In genomic region chr6:1436334-1437306, GRCh38 we compare ENCODE assay signal across 8 cellular contexts.
DNase-seq lines count a peak whose midpoint lies in the region; ATAC-seq and TF ChIP-seq lines count a peak whose summit lies in the region.

No MANE protein-coding gene starts in this region.

- H3K4me3 Mint-ChIP-seq in nephron progenitor cell: no peak overlapping the region

- TF ChIP-seq CTCF in fibroblast of mammary gland (conservative IDR thresholded peaks at IDR 0.05; ENCODE audit: control insufficient read depth, insufficient read depth, low read depth, low read length) (peak; percentile 76), nephron progenitor cell (IDR thresholded peaks at IDR 0.05) (peak; percentile 74)

- no peak overlapping the region for H3K27ac Mint-ChIP-seq in nephron progenitor cell

- peak; percentile 46 for ATAC-seq in HG02588 (IDR thresholded peaks at IDR 0.05; ENCODE audit: unreplicated experiment)
- ATAC-seq in GM19452 (IDR thresholded peaks at IDR 0.05; ENCODE audit: unreplicated experiment): no peak
- ATAC-seq in HG03095 (IDR thresholded peaks at IDR 0.05; ENCODE audit: unreplicated experiment): no peak

- peaks cover 25% of the 10 kb centered on the region for H3K27me3 Mint-ChIP-seq in nephron progenitor cell (ENCODE audit: low read depth, poor library complexity)

- DNase-seq in EH (ENCODE audit: low read depth) (peak; percentile 80), NCI-H774 (lab: John Stamatoyannopoulos, UW) (peak; percentile 16), fibroblast of mammary gland (ENCODE audit: low read depth) (peak; percentile 74), nephron progenitor cell (peak; percentile 64)
- DNase-seq in activated CD8-positive, alpha-beta memory T cell treated with anti-CD3 and anti-CD28 coated beads for 24 hours: peak; percentile 62

- no peak overlapping the region for H3K4me3 ChIP-seq in fibroblast of mammary gland (ENCODE audit: control insufficient read depth, low read depth, low read length)

- peaks cover 4% of the 10 kb centered on the region for H3K36me3 Mint-ChIP-seq in nephron progenitor cell (ENCODE audit: low read depth)

- H3K4me1 Mint-ChIP-seq in nephron progenitor cell: peaks cover 8% of the 10 kb centered on the region

- peaks cover 15% of the 10 kb centered on the region for H3K9me3 Mint-ChIP-seq in nephron progenitor cell

Comparison
In these comparisons a context has a peak if more than half of its experiments do, and no peak if none do; other contexts are left out.
1. DNase-seq: peak in every context shown above with its lines; median percentile 80 in EH; 74 in fibroblast of mammary gland; 64 in nephron progenitor cell; 62 in activated CD8-positive, alpha-beta memory T cell treated with anti-CD3 and anti-CD28 coated beads for 24 hours; 16 in NCI-H774.